8 cellular contexts compared by ENCODE assay signal in genomic region chr2:10120158-10120937, GRCh38. TPM values are rescaled to one million over a fixed set of nuclear protein-coding genes. Genes with fewer than 3 reads are reported as not detected.
DNase-seq lines count a peak whose midpoint lies in the region; ATAC-seq and TF ChIP-seq lines count a peak whose summit lies in the region.

No MANE protein-coding gene starts in this region.

- CTCF ChIA-PET in HCT116 (lab: Charles Lee): interaction anchor here (1.2 kb wide), 1 partner anchor 48 kb away, joined by 3 read pairs; no protein-coding TSS in a partner anchor

- H3K36me3 ChIP-seq in HCT116 (ENCODE audit: control insufficient read depth in 1 of 2, insufficient read depth in 2 of 2, low read length in 2 of 2) (peaks cover 3 to 21% of the 10 kb centered on the region in 2 experiments; a peak in 3 of 4 replicates), MM.1S (replicated peaks; ENCODE audit: insufficient read depth, low read length) (0 out of 2 replicates have a peak, but pooled peaks cover 6% of the 10 kb centered on the region), neuron (ENCODE audit: insufficient read depth, low read length) (peaks cover 9% of the 10 kb centered on the region)

- intact Hi-C loops in HCT116 (cut with micrococcal nuclease): loop anchor here (2.0 to 10.0 kb wide), 2 partner anchors 184 to 320 kb away; partner anchors contain the start of gene HPCAL1

- RAD21 ChIA-PET in HCT116 (lab: Charles Lee; ENCODE audit: low non-redundant PET in 1 of 2, low total read pairs in 2 of 2, uncharacterized antibody in 2 of 2, unreplicated experiment in 2 of 2): no interaction called here

- BruUV-seq in HCT116 (replicated peaks; lab: Mats Ljungman, UMichigan): TSS peak; percentile 19

- no peak overlapping the region for H2AFZ ChIP-seq in HCT116 (ENCODE audit: low read depth, low read length, poor library complexity, severe bottlenecking)
- peak overlapping the region; percentile 75 for H2AFZ ChIP-seq in MM.1S (ENCODE audit: low read length)
- peak overlapping the region; percentile 75 for H2AFZ ChIP-seq in neuron (ENCODE audit: low read depth, low read length)

- H3K4me2 ChIP-seq in HCT116 (ENCODE audit: low read length) (peak overlapping the region; percentile 88), MM.1S (ENCODE audit: low read depth, low read length) (peak overlapping the region; percentile 88)

- TF ChIP-seq POLR2A in HCT116 (IDR thresholded peaks at IDR 0.05; ENCODE audit: borderline replicate concordance, extremely low read depth, insufficient read depth, insufficient read length) (peak; percentile 95), Raji (IDR thresholded peaks at IDR 0.05; ENCODE audit: insufficient read depth, low read depth, low read length) (peak; percentile 96)

- no peak for TF ChIP-seq RAD21 in HCT116 (IDR thresholded peaks at IDR 0.05; ENCODE audit: low read depth)

- H3K27me3 ChIP-seq in HCT116 (ENCODE audit: insufficient read depth, low read length): no peaks in the 10 kb centered on the region
- no peaks in the 10 kb centered on the region for H3K27me3 ChIP-seq in MM.1S (replicated peaks; ENCODE audit: insufficient read depth, low read length)
- H3K27me3 ChIP-seq in foreskin keratinocyte: no peaks in the 10 kb centered on the region
- no peaks in the 10 kb centered on the region for H3K27me3 ChIP-seq in neuron (ENCODE audit: insufficient read depth, low read length)

- peak; percentile 85 for DNase-seq in GDM1 (lab: John Stamatoyannopoulos, UW)
- DNase-seq in HCT116 (ENCODE audit: low read depth, low spot score): peak; percentile 90
- peak; percentile 97 for DNase-seq in MM.1S
- DNase-seq in activated T-helper 9 cell treated with anti-CD3 and anti-CD28 coated beads, Interleukin-2, amount 50 U/mL, for 16 hours (ENCODE audit: low read depth): peak; percentile 90
- peak; percentile 89 to 99 for DNase-seq in foreskin keratinocyte
- peak; percentile 45 for DNase-seq in stromal cell of bone marrow (ENCODE audit: low read depth)

- H3K9me2 ChIP-seq in HCT116 (ENCODE audit: insufficient read depth) (no peaks in the 10 kb centered on the region), MM.1S (replicated peaks; ENCODE audit: insufficient read depth, low read length) (no peaks in the 10 kb centered on the region)

- H3K4me1 ChIP-seq in HCT116 (ENCODE audit: control insufficient read depth in 1 of 2, insufficient read depth in 2 of 2, low read length in 2 of 2) (peaks cover 18 to 45% of the 10 kb centered on the region in 2 experiments; a peak in 3 of 4 replicates), MM.1S (ENCODE audit: low read length) (peaks cover 16% of the 10 kb centered on the region), foreskin keratinocyte (peaks cover 8% of the 10 kb centered on the region), neuron (ENCODE audit: insufficient read depth, low read length) (peaks cover 25% of the 10 kb centered on the region)

- ATAC-seq in HCT116: peak; percentile 69
- ATAC-seq in foreskin keratinocyte: peak; percentile 66

- peak overlapping the region; percentile 86 to 96 for H3K4me3 ChIP-seq in HCT116 (replicated peaks in 1 of 2; ENCODE audit: low read depth in 1 of 2, low read length in 2 of 2)
- peak overlapping the region; percentile 77 for H3K4me3 ChIP-seq in MM.1S (ENCODE audit: low read length)
- H3K4me3 ChIP-seq in neuron (ENCODE audit: low read length): peak overlapping the region; percentile 87

- H3K9ac ChIP-seq in HCT116 (ENCODE audit: low read length) (peak overlapping the region; percentile 99), MM.1S (ENCODE audit: low read length) (peak overlapping the region; percentile 92)

- peaks cover 13% of the 10 kb centered on the region; the same call in 1 of the 2 replicates for H4K20me1 ChIP-seq in HCT116 (ENCODE audit: insufficient read depth)
- H4K20me1 ChIP-seq in MM.1S (ENCODE audit: insufficient read depth, low read length): no peaks in the 10 kb centered on the region

- H3K27ac ChIP-seq in HCT116 (ENCODE audit: low read depth, low read length) (peak overlapping the region; percentile 80), MM.1S (ENCODE audit: low read length) (peak overlapping the region; percentile 91), foreskin keratinocyte (peak overlapping the region; percentile 91)

- POLR2A ChIA-PET in HCT116 (lab: Charles Lee): interaction anchor here (0.6 to 1.1 kb wide), 2 partner anchors 41 to 288 kb away, joined by 3 to 4 read pairs; no protein-coding TSS in a partner anchor

- H3K79me2 ChIP-seq in HCT116 (ENCODE audit: insufficient read depth, low read length): peaks cover 43% of the 10 kb centered on the region
- peaks cover 48% of the 10 kb centered on the region for H3K79me2 ChIP-seq in MM.1S (ENCODE audit: low read length)

- TF ChIP-seq CTCF in HCT116 (IDR thresholded peaks at IDR 0.05 in 2 of 3, conservative IDR thresholded peaks at IDR 0.05 in 1 of 3; ENCODE audit: borderline replicate concordance in 1 of 3, insufficient read depth in 1 of 3, low read depth in 2 of 3, low read length in 2 of 3) (no peak), MM.1S (IDR thresholded peaks at IDR 0.05; ENCODE audit: low read length) (no peak), foreskin keratinocyte (conservative IDR thresholded peaks at IDR 0.05) (peak; percentile 6)

- H3K9me3 ChIP-seq in HCT116 (ENCODE audit: control insufficient read depth in 1 of 2, insufficient read depth in 1 of 2, low read depth in 1 of 2, low read length in 2 of 2) (no peaks in the 10 kb centered on the region), MM.1S (replicated peaks; ENCODE audit: insufficient read depth, low read length) (no peaks in the 10 kb centered on the region), neuron (ENCODE audit: low read length) (no peaks in the 10 kb centered on the region)

- peaks cover 45% of the 10 kb centered on the region for H3F3A ChIP-seq in MM.1S (ENCODE audit: insufficient read depth, low read length)

TF ChIP-seq in HCT116, 20 proteins besides CTCF, POLR2A, EP300 and RAD21:
- TF ChIP-seq POLR2AphosphoS5 (IDR thresholded peaks at IDR 0.05; ENCODE audit: low read depth, low read length) (peak; percentile 89), CEBPB (IDR thresholded peaks at IDR 0.05; ENCODE audit: low read depth) (no peak), YY1 (IDR thresholded peaks at IDR 0.05; ENCODE audit: extremely low read depth, insufficient replicate concordance, low read depth, low read length) (peak; percentile 46), ZNF274 (IDR thresholded peaks at IDR 0.05; ENCODE audit: low read depth, low read length) (no peak), TCF7L2 (IDR thresholded peaks at IDR 0.05; ENCODE audit: borderline replicate concordance, extremely low read depth, insufficient read depth, insufficient read length) (peak; percentile 41)

RNA-seq across cellular contexts. Expression of gene RRM2, which starts 2.2 kb away (rescaled TPM):
- 330 TPM for total RNA-seq in HCT116 (2021; ENCODE audit: unreplicated experiment)
- 205 and 236 TPM in 2 replicates for polyA plus RNA-seq in HCT116 (2012)
- total RNA-seq in foreskin keratinocyte: 101 and 116 TPM in 2 replicates
- 97.0 and 119 TPM in 2 replicates for polyA plus RNA-seq in foreskin keratinocyte

RNA-seq across cellular contexts. Expression of gene CYS1, which starts 40.1 kb away (rescaled TPM):
- total RNA-seq in HCT116 (2021; ENCODE audit: unreplicated experiment) (3.7 TPM), foreskin keratinocyte (0.11 and 0.20 TPM in 2 replicates)
- 3.0 and 3.3 TPM in 2 replicates for polyA plus RNA-seq in HCT116 (2012)
- polyA plus RNA-seq in foreskin keratinocyte: 0.14 and 0.20 TPM in 2 replicates

Comparison
In these comparisons a context has a peak if more than half of its experiments do, and no peak if none do; other contexts are left out.
1. Peak in every context shown above with its lines: DNase-seq, ATAC-seq, H3K4me3 ChIP-seq and H3K27ac ChIP-seq.
2. DNase-seq: peak in every context shown above with its lines; median percentile 97 in MM.1S; 94 in foreskin keratinocyte; 90 in HCT116; 90 in activated T-helper 9 cell treated with anti-CD3 and anti-CD28 coated beads, Interleukin-2, amount 50 U/mL, for 16 hours; 85 in GDM1; 45 in stromal cell of bone marrow.